Comparison of ENCODE assay signal across 11 cellular contexts in genomic region chr12:46562625-46563228, GRCh38.
DNase-seq lines count a peak whose midpoint lies in the region; ATAC-seq and TF ChIP-seq lines count a peak whose summit lies in the region.
"Had no signal": no experiment of that assay in that cellular context is flagged by ENCODE, and none has a peak within 500 bp of the region (broad histone marks: within the 10 kb centered on the region; RNA-seq: fewer than 3 reads in every experiment).

No MANE protein-coding gene starts in this region.

- H3K4me2 ChIP-seq in mesendoderm (ENCODE audit: low read length), result no peak overlapping the region

- no peak overlapping the region for H3K4ac ChIP-seq in mesendoderm (ENCODE audit: low read depth, low read length)

- no peak overlapping the region for H2BK120ac ChIP-seq in mesendoderm (ENCODE audit: low read depth, low read length)

- no peak overlapping the region for H3K4me3 ChIP-seq in MG63
- H3K4me3 ChIP-seq in astrocyte of the spinal cord (ENCODE audit: low read depth, low read length), result no peak overlapping the region
- no peak overlapping the region for H3K4me3 ChIP-seq in mesendoderm (ENCODE audit: low read length)
- no peak overlapping the region for H3K4me3 ChIP-seq in effector memory CD4-positive, alpha-beta T cell (ENCODE audit: insufficient read depth, low read depth, low read length, poor library complexity, severe bottlenecking)
- H3K4me3 ChIP-seq in CD4-positive, alpha-beta memory T cell (ENCODE audit: low read length in 2 of 2), result no peak overlapping the region
- no peak overlapping the region for H3K4me3 ChIP-seq in left ventricle myocardium inferior

- H3K27me3 ChIP-seq in MG63 (no peaks in the 10 kb centered on the region), mesendoderm (ENCODE audit: insufficient read depth, low read length, poor library complexity) (no peaks in the 10 kb centered on the region), left ventricle myocardium inferior (ENCODE audit: low read depth) (no peaks in the 10 kb centered on the region)
- no peaks in the 10 kb centered on the region for H3K27me3 ChIP-seq in effector memory CD4-positive, alpha-beta T cell (replicated peaks; ENCODE audit: control insufficient read depth, insufficient read depth, low read length, poor library complexity, severe bottlenecking)
- H3K27me3 ChIP-seq in CD4-positive, alpha-beta memory T cell (ENCODE audit: insufficient read depth, low read length), result no peaks in the 10 kb centered on the region

- peaks cover 25% of the 10 kb centered on the region for H3K9me3 ChIP-seq in MG63
- H3K9me3 ChIP-seq in effector memory CD4-positive, alpha-beta T cell (ENCODE audit: control insufficient read depth, low read length), result peaks cover under 1% of the 10 kb centered on the region
- H3K9me3 ChIP-seq in CD4-positive, alpha-beta memory T cell (ENCODE audit: control insufficient read depth in 1 of 2, low read length in 2 of 2), result peaks cover 0 to 4% of the 10 kb centered on the region in 2 donors
- H3K9me3 ChIP-seq in left ventricle myocardium inferior (replicated peaks), result peaks cover 40% of the 10 kb centered on the region

- H3K79me1 ChIP-seq in mesendoderm (ENCODE audit: low read length), result no peaks in the 10 kb centered on the region

- H2AK5ac ChIP-seq in mesendoderm (ENCODE audit: low read length), result no peak overlapping the region

- no peaks in the 10 kb centered on the region for H3K79me2 ChIP-seq in mesendoderm (ENCODE audit: control insufficient read depth, insufficient read depth, low read length)

- H3K56ac ChIP-seq in mesendoderm (ENCODE audit: low read length), result no peak overlapping the region

- CTCF ChIA-PET in CD4-positive, alpha-beta memory T cell (lab: Charles Lee; ENCODE audit: partially characterized antibody), result no interaction called here

- peak overlapping the region; percentile 73 to 92 (median 88) for H3K27ac Mint-ChIP-seq in CD14-positive monocyte
- H3K27ac Mint-ChIP-seq in CD4-positive, alpha-beta memory T cell, result no peak overlapping the region
- H3K27ac Mint-ChIP-seq: mesothelial cell of epicardium had no signal

- no peak overlapping the region for H3K23ac ChIP-seq in mesendoderm (ENCODE audit: low read length)

- intact Hi-C loops in CD14-positive monocyte (cut with micrococcal nuclease) (no loop called here), left ventricle myocardium inferior (cut with micrococcal nuclease) (no loop called here)
- intact Hi-C loops in CD4-positive, alpha-beta memory T cell (cut with micrococcal nuclease), result no loop called here

- H3K9ac ChIP-seq in mesendoderm (ENCODE audit: low read length), result no peak overlapping the region

- peaks cover 18% of the 10 kb centered on the region for H3K4me1 Mint-ChIP-seq in CD14-positive monocyte
- H3K4me1 Mint-ChIP-seq in CD4-positive, alpha-beta memory T cell, result peaks cover 0 to 2% (median under 1%) of the 10 kb centered on the region in 4 donors

- H4K5ac ChIP-seq in mesendoderm (ENCODE audit: low read length), result no peak overlapping the region

- peak overlapping the region in 1 of 2 donors; percentile 75 for H3K4me3 Mint-ChIP-seq in CD14-positive monocyte
- H3K4me3 Mint-ChIP-seq in CD4-positive, alpha-beta memory T cell, result no peak overlapping the region
- H3K4me3 Mint-ChIP-seq: mesothelial cell of epicardium had no signal

- WGBS in mesendoderm (ENCODE audit: extremely low coverage, insufficient coverage, low lambda C conversion rate), result no CpG with 5 or more reads among the region's 5 CpGs

- no peak for DNase-seq in CD14-positive monocyte (ENCODE audit: low spot score)
- DNase-seq in MG63, result peak; percentile 66
- peak; percentile 86 for DNase-seq in astrocyte of the spinal cord (ENCODE audit: low read depth, low spot score)
- peak; percentile 25 for DNase-seq in mesendoderm
- DNase-seq in effector memory CD4-positive, alpha-beta T cell, result no peak
- no peak for DNase-seq in CD4-positive, alpha-beta memory T cell
- no peak for DNase-seq in left ventricle myocardium inferior
- DNase-seq: activated effector memory CD4-positive, alpha-beta T cell treated with Interleukin-2 at 50 U/mL for 16 hours; NCI-H82 had no signal

- POLR2A ChIA-PET in CD4-positive, alpha-beta memory T cell (lab: Charles Lee; ENCODE audit: partially characterized antibody), result no interaction called here

- peak overlapping the region; percentile 23 for H2BK5ac ChIP-seq in mesendoderm (ENCODE audit: low read length)

- H3K18ac ChIP-seq in mesendoderm (ENCODE audit: low read length), result peak overlapping the region; percentile 39

- H3K9me3 Mint-ChIP-seq in CD14-positive monocyte, result peaks cover 10 to 21% (median 16%) of the 10 kb centered on the region in 7 donors
- H3K9me3 Mint-ChIP-seq in CD4-positive, alpha-beta memory T cell, result peaks cover 7 to 40% (median 31%) of the 10 kb centered on the region in 8 donors

- in situ Hi-C loops in astrocyte of the spinal cord (cut with HindIII; ENCODE audit: low sequenced_read_pairs), result no loop called here

- TF ChIP-seq CTCF in CD14-positive monocyte (IDR thresholded peaks at IDR 0.05) (no peak), astrocyte of the spinal cord (IDR thresholded peaks at IDR 0.05; ENCODE audit: low read depth, low read length) (no peak), left ventricle myocardium inferior (IDR thresholded peaks at IDR 0.05; ENCODE audit: borderline replicate concordance) (no peak)

- no peak for ATAC-seq in GM18868 (IDR thresholded peaks at IDR 0.05; ENCODE audit: unreplicated experiment)

- no peak overlapping the region for H4K8ac ChIP-seq in mesendoderm (ENCODE audit: low read depth, low read length)

- no peaks in the 10 kb centered on the region for H3K27me3 Mint-ChIP-seq in CD14-positive monocyte (ENCODE audit: low read depth in 3 of 3)
- H3K27me3 Mint-ChIP-seq in CD4-positive, alpha-beta memory T cell, result no peaks in the 10 kb centered on the region

- peaks cover 0 to 7% of the 10 kb centered on the region in 2 donors for H3K36me3 Mint-ChIP-seq in CD14-positive monocyte
- H3K36me3 Mint-ChIP-seq in CD4-positive, alpha-beta memory T cell, result peaks cover 10 to 13% of the 10 kb centered on the region in 2 donors

- H3K4me1 ChIP-seq in mesendoderm (ENCODE audit: control insufficient read depth, low read depth, low read length), result peaks cover 2% of the 10 kb centered on the region
- H3K4me1 ChIP-seq in effector memory CD4-positive, alpha-beta T cell (ENCODE audit: control insufficient read depth, insufficient read depth, low read length, poor library complexity, severe bottlenecking), result no peaks in the 10 kb centered on the region
- no peaks in the 10 kb centered on the region for H3K4me1 ChIP-seq in CD4-positive, alpha-beta memory T cell (ENCODE audit: insufficient read depth, low read length)
- peaks cover 11% of the 10 kb centered on the region for H3K4me1 ChIP-seq in left ventricle myocardium inferior

- H2BK15ac ChIP-seq in mesendoderm (replicated peaks; ENCODE audit: low read depth), result no peak overlapping the region

- H3K36me3 ChIP-seq in MG63, result peaks cover 9% of the 10 kb centered on the region
- no peaks in the 10 kb centered on the region for H3K36me3 ChIP-seq in mesendoderm (ENCODE audit: control insufficient read depth, insufficient read depth, low read length)
- no peaks in the 10 kb centered on the region for H3K36me3 ChIP-seq in effector memory CD4-positive, alpha-beta T cell (ENCODE audit: control insufficient read depth, insufficient read depth, low read length)
- H3K36me3 ChIP-seq in CD4-positive, alpha-beta memory T cell (ENCODE audit: insufficient read depth, low read length), result no peaks in the 10 kb centered on the region
- H3K36me3 ChIP-seq in left ventricle myocardium inferior, result no peaks in the 10 kb centered on the region

- H3K27ac ChIP-seq in mesendoderm (ENCODE audit: low read depth, low read length) (no peak overlapping the region), left ventricle myocardium inferior (replicated peaks) (no peak overlapping the region)
- no peak overlapping the region for H3K27ac ChIP-seq in effector memory CD4-positive, alpha-beta T cell (ENCODE audit: insufficient read depth, low read length, poor library complexity, severe bottlenecking)
- no peak overlapping the region for H3K27ac ChIP-seq in CD4-positive, alpha-beta memory T cell (ENCODE audit: low read depth, low read length)

Comparison
In these comparisons a context has a peak if more than half of its experiments do, and no peak if none do; other contexts are left out.
1. DNase-seq: peak in MG63 (single experiment), astrocyte of the spinal cord (single experiment) and mesendoderm (single experiment); none in CD14-positive monocyte (single experiment), effector memory CD4-positive, alpha-beta T cell (0 of 3), CD4-positive, alpha-beta memory T cell (0 of 5) and left ventricle myocardium inferior (single experiment).
2. H3K27ac Mint-ChIP-seq: peak in CD14-positive monocyte (7 of 7); none in CD4-positive, alpha-beta memory T cell (0 of 7).